ENCODE assay signal across 8 cellular contexts in genomic region chr2:62787381-62787780, GRCh38.
DNase-seq lines count a peak whose midpoint lies in the region; ATAC-seq and TF ChIP-seq lines count a peak whose summit lies in the region.

No MANE protein-coding gene starts in this region.

- H4K91ac ChIP-seq in H9 (ENCODE audit: insufficient read length, low read depth, low read length), result no peak overlapping the region

- H3K9me3 ChIP-seq in Panc1 (ENCODE audit: control insufficient read depth, insufficient read depth, low read depth, low read length), result no peaks in the 10 kb centered on the region; the same call in 1 of the 2 replicates
- no peaks in the 10 kb centered on the region for H3K9me3 ChIP-seq in H9 (ENCODE audit: control insufficient read depth, low read depth, low read length)

- H3K9ac ChIP-seq in H9 (ENCODE audit: extremely low read depth, insufficient read length, low read length), result no peak overlapping the region

- H2AK5ac ChIP-seq in H9 (ENCODE audit: insufficient read length, low read length), result no peak overlapping the region

- H3K4me2 ChIP-seq in H9 (ENCODE audit: insufficient read depth, insufficient read length, low read length), result no peak overlapping the region

- H3K36me3 ChIP-seq in Panc1 (ENCODE audit: control insufficient read depth, insufficient read depth, low read length), result no peaks in the 10 kb centered on the region

- in situ Hi-C loops in Panc1 (cut with HindIII; ENCODE audit: low pct_unique_long_range_greater_than_20kb, low sequenced_read_pairs), result no loop called here

- no peak overlapping the region for H3K4me3 ChIP-seq in Panc1 (ENCODE audit: low read depth in 2 of 2, low read length in 2 of 2)

- no peak overlapping the region for H2BK5ac ChIP-seq in H9 (ENCODE audit: insufficient read length, low read length)

- H3K4me3 Mint-ChIP-seq in activated CD4-positive, alpha-beta T cell treated with anti-CD3 and anti-CD28 coated beads for 36 hours, result no peak overlapping the region
- H3K4me3 Mint-ChIP-seq in H9, result no peak overlapping the region

- CTCF ChIA-PET in activated CD4-positive, alpha-beta T cell treated with anti-CD3 and anti-CD28 coated beads for 36 hours (lab: Charles Lee), result interaction anchor here (0.7 to 3.4 kb wide), 3 partner anchors 9 to 12 kb away, joined by 3 to 19 read pairs (median 5); no protein-coding TSS in a partner anchor
- CTCF ChIA-PET in Panc1 (lab: Charles Lee), result interaction anchor here (0.6 kb wide), 1 partner anchor 458 kb away, joined by 3 read pairs; no protein-coding TSS in a partner anchor

- DNase-seq in activated CD4-positive, alpha-beta T cell treated with anti-CD3 and anti-CD28 coated beads for 36 hours, result no peak
- DNase-seq in activated CD4-positive, alpha-beta T cell treated with anti-CD3 and anti-CD28 coated beads, Interleukin-2, amount 50 U/mL, for 48 hours, result no peak
- peak; percentile 24 for DNase-seq in Panc1 (ENCODE audit: low read depth, low spot score)
- peak; percentile 13 for DNase-seq in fibroblast of gingiva (ENCODE audit: low read depth)
- peak; percentile 60 for DNase-seq in renal cortical epithelial cell (ENCODE audit: low read depth)
- no peak for DNase-seq in H9
- no peak for DNase-seq in activated CD8-positive, alpha-beta memory T cell treated with anti-CD3 and anti-CD28 coated beads, Interleukin-2, amount 50 U/mL, for 4 hours

- POLR2A ChIA-PET in activated CD4-positive, alpha-beta T cell treated with anti-CD3 and anti-CD28 coated beads for 36 hours (lab: Charles Lee), result no interaction called here
- POLR2A ChIA-PET in Panc1 (lab: Charles Lee), result no interaction called here

- WGBS in H9 (ENCODE audit: extremely low coverage, insufficient read length, low lambda C conversion rate), result no CpG with 5 or more reads among the region's 2 CpGs

- no TSS peak for BruUV-seq in Panc1 (replicated peaks; lab: Mats Ljungman, UMichigan)

- no peak overlapping the region for H3K27ac Mint-ChIP-seq in activated CD4-positive, alpha-beta T cell treated with anti-CD3 and anti-CD28 coated beads for 36 hours
- H3K27ac Mint-ChIP-seq in H9, result no peak overlapping the region

- H4K20me1 ChIP-seq in H9 (ENCODE audit: control insufficient read depth, insufficient read depth, insufficient read length), result no peaks in the 10 kb centered on the region

- H2BK120ac ChIP-seq in H9 (ENCODE audit: low read depth, low read length, poor library complexity, severe bottlenecking), result no peak overlapping the region

- no peak overlapping the region for H3K23ac ChIP-seq in H9 (ENCODE audit: insufficient read length, low read depth, low read length)

- H3K79me2 ChIP-seq in H9 (ENCODE audit: insufficient read depth, low read length), result 0 out of 2 replicates have a peak, but pooled peaks cover 2% of the 10 kb centered on the region

- H3K18ac ChIP-seq in H9 (ENCODE audit: insufficient read length, low read depth, low read length), result no peak overlapping the region

- H4K5ac ChIP-seq in H9 (ENCODE audit: insufficient read length, low read depth, low read length), result no peak overlapping the region

- peaks cover 20% of the 10 kb centered on the region for H3K4me1 Mint-ChIP-seq in activated CD4-positive, alpha-beta T cell treated with anti-CD3 and anti-CD28 coated beads for 36 hours
- H3K4me1 Mint-ChIP-seq in H9, result no peaks in the 10 kb centered on the region

- TF ChIP-seq CTCF in Panc1 (IDR thresholded peaks at IDR 0.05) (peak; percentile 61), H9 (conservative IDR thresholded peaks at IDR 0.05) (no peak; the same call in 2 of the 3 replicates)

- no peak overlapping the region for H2BK12ac ChIP-seq in H9 (ENCODE audit: insufficient read length, low read depth, low read length)

- H2BK15ac ChIP-seq in H9 (ENCODE audit: low read depth, low read length), result no peak overlapping the region

- H3K27me3 ChIP-seq in Panc1 (ENCODE audit: control insufficient read depth, insufficient read depth, low read length) (no peaks in the 10 kb centered on the region), H9 (ENCODE audit: insufficient read depth, low read length) (no peaks in the 10 kb centered on the region)

- intact Hi-C loops in activated CD4-positive, alpha-beta T cell treated with anti-CD3 and anti-CD28 coated beads for 36 hours (cut with DNase I, micrococcal nuclease), result loop anchor here (1.0 to 10.0 kb wide), 6 partner anchors 236 to 700 kb away; partner anchors contain the start of gene OTX1 (in 2 of the 2)
- intact Hi-C loops in Panc1 (cut with micrococcal nuclease; ENCODE audit: unreplicated experiment), result loop anchor here (5.0 kb wide), 1 partner anchor 515 kb away; no protein-coding TSS in a partner anchor

- H2AFZ ChIP-seq in H9 (ENCODE audit: low read length), result no peak overlapping the region

- H3K23me2 ChIP-seq in H9 (ENCODE audit: insufficient read length, low read depth, low read length, poor library complexity, severe bottlenecking), result no peaks in the 10 kb centered on the region

- no peaks in the 10 kb centered on the region for H3K79me1 ChIP-seq in H9 (ENCODE audit: insufficient read depth, low read depth, low read length, poor library complexity, severe bottlenecking)

- ATAC-seq in activated CD4-positive, alpha-beta T cell treated with anti-CD3 and anti-CD28 coated beads for 36 hours, result peak; percentile 65
- ATAC-seq in HG03575 (IDR thresholded peaks at IDR 0.05; ENCODE audit: extremely low read depth, insufficient number of reproducible peaks, low FRiP score, unreplicated experiment), result peak; percentile 46
- peak; percentile 86 for ATAC-seq in Panc1

- no peaks in the 10 kb centered on the region for H3K27me3 Mint-ChIP-seq in activated CD4-positive, alpha-beta T cell treated with anti-CD3 and anti-CD28 coated beads for 36 hours
- H3K27me3 Mint-ChIP-seq in H9 (ENCODE audit: low read depth), result no peaks in the 10 kb centered on the region

- H3K14ac ChIP-seq in H9 (ENCODE audit: insufficient read depth, low read length), result no peak overlapping the region

- H2BK20ac ChIP-seq in H9 (ENCODE audit: low read depth, low read length, poor library complexity, severe bottlenecking), result no peak overlapping the region

- peaks cover 4% of the 10 kb centered on the region for H3K36me3 Mint-ChIP-seq in activated CD4-positive, alpha-beta T cell treated with anti-CD3 and anti-CD28 coated beads for 36 hours (ENCODE audit: low read depth)
- peaks cover 9 to 16% (median 14%) of the 10 kb centered on the region in 3 experiments for H3K36me3 Mint-ChIP-seq in H9 (ENCODE audit: insufficient read depth in 1 of 3, low read depth in 3 of 3)

- no peak overlapping the region for H3T11ph ChIP-seq in H9 (ENCODE audit: low read length)

- H3K9me3 Mint-ChIP-seq in activated CD4-positive, alpha-beta T cell treated with anti-CD3 and anti-CD28 coated beads for 36 hours (ENCODE audit: low read depth), result no peaks in the 10 kb centered on the region
- peaks cover 9 to 11% of the 10 kb centered on the region in 2 experiments for H3K9me3 Mint-ChIP-seq in H9

- H3K4ac ChIP-seq in H9 (ENCODE audit: low read depth, low read length), result no peak overlapping the region

- no peak overlapping the region for H4K8ac ChIP-seq in H9 (replicated peaks; ENCODE audit: insufficient read length, low read depth, low read length)

- no peak overlapping the region for H3K56ac ChIP-seq in H9 (ENCODE audit: insufficient read length, low read depth, low read length)

- H3K27ac ChIP-seq in Panc1 (ENCODE audit: low read length) (no peak overlapping the region), H9 (ENCODE audit: insufficient read length, low read depth, low read length) (no peak overlapping the region)

- H3K4me1 ChIP-seq in Panc1 (ENCODE audit: control insufficient read depth, insufficient read depth, low read length), result peaks cover 12% of the 10 kb centered on the region; the same call in 1 of the 2 replicates
- no peaks in the 10 kb centered on the region for H3K4me1 ChIP-seq in H9 (ENCODE audit: insufficient read depth, low read length)

Comparison
In these comparisons a context has a peak if more than half of its experiments do, and no peak if none do; other contexts are left out.
1. DNase-seq: peak in Panc1 (single experiment), fibroblast of gingiva (single experiment) and renal cortical epithelial cell (single experiment); none in activated CD4-positive, alpha-beta T cell treated with anti-CD3 and anti-CD28 coated beads for 36 hours (single experiment), activated CD4-positive, alpha-beta T cell treated with anti-CD3 and anti-CD28 coated beads, Interleukin-2, amount 50 U/mL, for 48 hours (0 of 2), H9 (single experiment) and activated CD8-positive, alpha-beta memory T cell treated with anti-CD3 and anti-CD28 coated beads, Interleukin-2, amount 50 U/mL, for 4 hours (single experiment).
2. Peak in every context shown above with its lines, with median percentiles within 50 percentile points of each other: ATAC-seq.